Comparison of ENCODE assay signal across 8 cellular contexts in the genomic region with DNA sequence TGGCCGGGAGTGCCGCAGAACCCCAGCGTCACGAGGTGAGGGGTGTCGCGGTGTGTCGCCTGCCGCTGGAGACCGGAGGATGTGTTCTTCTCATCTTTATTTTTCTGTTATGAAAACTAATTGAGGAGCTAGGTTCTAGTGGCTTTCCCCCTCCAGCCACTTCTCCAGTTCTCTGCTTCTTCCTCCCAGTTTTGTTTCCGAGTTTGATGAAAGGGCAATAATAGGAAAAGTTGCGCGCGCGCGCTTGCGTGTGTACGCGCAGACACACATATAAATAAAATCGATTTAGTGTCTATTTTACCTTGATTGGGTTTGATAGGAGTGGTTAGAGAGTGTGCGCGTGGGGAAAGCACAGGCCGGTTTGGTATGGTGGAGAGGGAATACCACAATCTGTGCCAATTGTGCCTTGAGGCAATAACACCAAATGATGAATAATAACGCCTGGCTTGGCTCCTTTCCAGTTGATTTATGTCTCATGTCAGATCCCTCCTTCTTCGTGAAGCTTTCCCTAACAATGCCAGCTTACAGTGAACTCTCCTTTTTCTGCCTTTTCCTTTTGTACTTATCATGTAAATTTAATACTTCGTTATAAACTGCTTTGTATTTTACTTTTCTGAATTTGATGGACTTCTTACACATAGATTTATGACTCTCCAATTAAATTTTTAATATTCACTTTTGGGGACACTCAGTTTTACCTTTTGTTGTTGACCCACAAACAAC. TPM values are rescaled to one million over a fixed set of nuclear protein-coding genes. Genes with fewer than 3 reads are reported as not detected.
DNase-seq lines count a peak whose midpoint lies in the region; ATAC-seq and TF ChIP-seq lines count a peak whose summit lies in the region.

No MANE protein-coding gene starts in this region.

- peaks cover 15% of the 10 kb centered on the region for H3K4me1 ChIP-seq in iPS-20b (ENCODE audit: insufficient read depth, low read length)

- in situ Hi-C loops in astrocyte of the spinal cord (cut with HindIII; ENCODE audit: low sequenced_read_pairs): loop anchor here (25.0 kb wide), 1 partner anchor 411 kb away; no protein-coding TSS in a partner anchor

- H3K9me3 ChIP-seq in SK-N-MC (ENCODE audit: low read depth, low read length) (no peaks in the 10 kb centered on the region), iPS-20b (ENCODE audit: insufficient read depth, low read depth, low read length) (no peaks in the 10 kb centered on the region)

- no peak for ATAC-seq in GM19455 (IDR thresholded peaks at IDR 0.05; ENCODE audit: unreplicated experiment)

- H3K9ac ChIP-seq in SK-N-MC (ENCODE audit: insufficient read length): peak overlapping the region; percentile 77
- H3K9ac ChIP-seq in iPS-20b (ENCODE audit: low read depth, low read length): peak overlapping the region; percentile 71; the same call in 1 of the 2 replicates

- TF ChIP-seq CTCF in astrocyte of the spinal cord (IDR thresholded peaks at IDR 0.05; ENCODE audit: low read depth, low read length): no peak

- H3K36me3 ChIP-seq in SK-N-MC (ENCODE audit: insufficient read depth, low read length): peaks cover 45% of the 10 kb centered on the region
- peaks cover 27% of the 10 kb centered on the region for H3K36me3 ChIP-seq in iPS-20b (ENCODE audit: insufficient read depth, low read depth, low read length)

- peaks cover 16% of the 10 kb centered on the region; the same call in 1 of the 2 replicates for H3K27me3 ChIP-seq in iPS-20b (ENCODE audit: insufficient read depth, low read length)

- peak overlapping the region; percentile 90 for H3K4me3 ChIP-seq in SK-N-MC
- peak overlapping the region; percentile 84 for H3K4me3 ChIP-seq in astrocyte of the spinal cord (ENCODE audit: low read depth, low read length)
- H3K4me3 ChIP-seq in iPS-20b (ENCODE audit: low read length): peak overlapping the region; percentile 86

- peak; percentile 61 for DNase-seq in DMS153 treated with DMSO at 0.1 percent for 48 hours (lab: John Stamatoyannopoulos, UW; ENCODE audit: unreplicated experiment)
- DNase-seq in LHCN-M2 (ENCODE audit: low read depth): peak; percentile 94
- DNase-seq in SK-N-MC (ENCODE audit: low read depth, low spot score): peak; percentile 67
- DNase-seq in astrocyte of the spinal cord (ENCODE audit: low read depth, low spot score): peak; percentile 86
- peak; percentile 50 for DNase-seq in stimulated activated CD4-positive, alpha-beta T cell treated with anti-CD3 and anti-CD28 coated beads, Interleukin-15, amount 100 ng/mL, for 24 hours
- no peak for DNase-seq in cerebellar nuclear complex (lab: John Stamatoyannopoulos, UW)

- H3K27ac ChIP-seq in SK-N-MC: peak overlapping the region; percentile 65; the same call in 1 of the 2 replicates
- H3K27ac ChIP-seq in iPS-20b (ENCODE audit: low read length): no peak overlapping the region

RNA-seq across cellular contexts. Expression of gene TIPARP, which starts 1.5 kb away (rescaled TPM):
- total RNA-seq in LHCN-M2 (2014; rRNA removed): 89.9 and 103 TPM in 2 replicates
- 32.7 TPM for polyA plus RNA-seq in LHCN-M2 (2012)

Comparison
In these comparisons a context has a peak if more than half of its experiments do, and no peak if none do; other contexts are left out.
1. DNase-seq: peak in DMS153 treated with DMSO at 0.1 percent for 48 hours (single experiment), LHCN-M2 (single experiment), SK-N-MC (single experiment), astrocyte of the spinal cord (single experiment) and stimulated activated CD4-positive, alpha-beta T cell treated with anti-CD3 and anti-CD28 coated beads, Interleukin-15, amount 100 ng/mL, for 24 hours (single experiment); none in cerebellar nuclear complex (0 of 2).
2. Peak in every context shown above with its lines, with median percentiles within 50 percentile points of each other: H3K4me3 ChIP-seq.